ENCODE assay signal across 15 cellular contexts in genomic region chr20:62716941-62717310, GRCh38. TPM values are rescaled to one million over a fixed set of nuclear protein-coding genes. Genes with fewer than 3 reads are reported as not detected.
"Had no signal": no experiment of that assay in that cellular context is flagged by ENCODE, and none has a peak within 500 bp of the region (broad histone marks: within the 10 kb centered on the region; RNA-seq: fewer than 3 reads in every experiment).

No MANE protein-coding gene starts in this region.

- ATAC-seq: gastrocnemius medialis had no signal

- H3K9me3 ChIP-seq: colonic mucosa, gastrocnemius medialis, neutrophil, thyroid gland had no signal

- H3K27ac Mint-ChIP-seq: activated naive CD4-positive, alpha-beta T cell treated with anti-CD3 and anti-CD28 coated beads for 36 hours; memory B cell had no signal

- H3K27me3 ChIP-seq: brain microvascular endothelial cell, colonic mucosa, neutrophil, thyroid gland had no signal

- H3K27me3 Mint-ChIP-seq: activated CD4-positive, alpha-beta T cell treated with anti-CD3 and anti-CD28 coated beads for 36 hours had no signal

- H3K4me3 Mint-ChIP-seq: activated CD4-positive, alpha-beta T cell treated with anti-CD3 and anti-CD28 coated beads for 36 hours; activated naive CD4-positive, alpha-beta T cell treated with anti-CD3 and anti-CD28 coated beads for 36 hours; memory B cell had no signal

- H3K27ac ChIP-seq: brain microvascular endothelial cell, colonic mucosa, gastrocnemius medialis, heart right ventricle, neutrophil, parathyroid adenoma, thyroid gland, WERI-Rb-1 had no signal

- H3K36me3 ChIP-seq: brain microvascular endothelial cell, colonic mucosa, gastrocnemius medialis, heart right ventricle, neutrophil, thyroid gland, WERI-Rb-1 had no signal

- H3K4me1 ChIP-seq: colonic mucosa, gastrocnemius medialis, parathyroid adenoma, thyroid gland had no signal

- H3K4me1 Mint-ChIP-seq: memory B cell, naive B cell had no signal

- H3K9ac ChIP-seq: parathyroid adenoma had no signal

- DNase-seq: aorta; brain microvascular endothelial cell; colonic mucosa; gastrocnemius medialis; naive B cell; stimulated activated naive CD4-positive, alpha-beta T cell treated with Interleukin-2 at 50 U/mL for 16 hours; thyroid gland; WERI-Rb-1 had no signal

- H3K4me3 ChIP-seq: colonic mucosa, gastrocnemius medialis, heart right ventricle, thyroid gland had no signal

RNA-seq across cellular contexts. Expression of gene NTSR1, which starts 8.3 kb away (rescaled TPM):
- total RNA-seq: activated CD4-positive, alpha-beta memory T cell treated with anti-CD3 and anti-CD28 coated beads, Interleukin-2, amount 10 ng/mL, durations not matched to agents 7 days and 5 days; activated naive CD4-positive, alpha-beta T cell treated with anti-CD3 and anti-CD28 coated beads for 36 hours; aorta had no signal
